Comparison of ENCODE assay signal across 1 cellular context in genomic region chr16:38941-39892, GRCh38.
A peak's percentile ranks its signal among the peaks of the same experiment; 100 is the strongest.
TF ChIP-seq lines count a peak whose summit lies in the region.

No MANE protein-coding gene starts in this region.

TF ChIP-seq in GM12878, 131 proteins besides CTCF, POLR2A, EP300 and RAD21 (continues in another document):
- TF ChIP-seq SIN3A (IDR thresholded peaks at IDR 0.05; ENCODE audit: low read depth, low read length): 0 out of 2 replicates have a peak, but pooled peaks have one; percentile 50
- no peak for TF ChIP-seq BCL11A (IDR thresholded peaks at IDR 0.05; ENCODE audit: low read depth, low read length)
- peak; percentile 34; the same call in 1 of the 2 replicates for TF ChIP-seq SPI1 (IDR thresholded peaks at IDR 0.05; ENCODE audit: borderline replicate concordance, insufficient read depth, low read depth, low read length)
- peak; percentile 70; the same call in 1 of the 2 replicates for TF ChIP-seq TCF3 (IDR thresholded peaks at IDR 0.05; ENCODE audit: borderline replicate concordance, insufficient read depth, low read depth, low read length)
- TF ChIP-seq NR2C1 (IDR thresholded peaks at IDR 0.05): no peak
- no peak for TF ChIP-seq IRF5 (IDR thresholded peaks at IDR 0.05; ENCODE audit: borderline replicate concordance)
- TF ChIP-seq, protein P1, sequence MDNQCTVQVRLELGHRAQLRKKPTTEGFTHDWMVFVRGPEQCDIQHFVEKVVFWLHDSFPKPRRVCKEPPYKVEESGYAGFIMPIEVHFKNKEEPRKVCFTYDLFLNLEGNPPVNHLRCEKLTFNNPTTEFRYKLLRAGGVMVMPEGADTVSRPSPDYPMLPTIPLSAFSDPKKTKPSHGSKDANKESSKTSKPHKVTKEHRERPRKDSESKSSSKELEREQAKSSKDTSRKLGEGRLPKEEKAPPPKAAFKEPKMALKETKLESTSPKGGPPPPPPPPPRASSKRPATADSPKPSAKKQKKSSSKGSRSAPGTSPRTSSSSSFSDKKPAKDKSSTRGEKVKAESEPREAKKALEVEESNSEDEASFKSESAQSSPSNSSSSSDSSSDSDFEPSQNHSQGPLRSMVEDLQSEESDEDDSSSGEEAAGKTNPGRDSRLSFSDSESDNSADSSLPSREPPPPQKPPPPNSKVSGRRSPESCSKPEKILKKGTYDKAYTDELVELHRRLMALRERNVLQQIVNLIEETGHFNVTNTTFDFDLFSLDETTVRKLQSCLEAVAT (IDR thresholded peaks at IDR 0.05): peak; percentile 24; the same call in 1 of the 2 replicates
- TF ChIP-seq POLR2AphosphoS2 (IDR thresholded peaks at IDR 0.05; ENCODE audit: low read depth, low read length): peak; percentile 24; the same call in 1 of the 2 replicates
- TF ChIP-seq MEF2B (IDR thresholded peaks at IDR 0.05; ENCODE audit: partially characterized antibody, poor library complexity, severe bottlenecking): peak; percentile 74
- peak; percentile 86 for TF ChIP-seq IKZF1 (conservative IDR thresholded peaks at IDR 0.05)
- TF ChIP-seq, protein P2, sequence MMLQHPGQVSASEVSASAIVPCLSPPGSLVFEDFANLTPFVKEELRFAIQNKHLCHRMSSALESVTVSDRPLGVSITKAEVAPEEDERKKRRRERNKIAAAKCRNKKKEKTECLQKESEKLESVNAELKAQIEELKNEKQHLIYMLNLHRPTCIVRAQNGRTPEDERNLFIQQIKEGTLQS (IDR thresholded peaks at IDR 0.05; ENCODE audit: borderline replicate concordance, extremely low read depth, low read depth, low read length): no peak
- TF ChIP-seq TCF12 (IDR thresholded peaks at IDR 0.05; ENCODE audit: low read depth, low read length): peak; percentile 95
- no peak for TF ChIP-seq NFXL1 (IDR thresholded peaks at IDR 0.05; ENCODE audit: borderline replicate concordance)
- TF ChIP-seq, protein P3, sequence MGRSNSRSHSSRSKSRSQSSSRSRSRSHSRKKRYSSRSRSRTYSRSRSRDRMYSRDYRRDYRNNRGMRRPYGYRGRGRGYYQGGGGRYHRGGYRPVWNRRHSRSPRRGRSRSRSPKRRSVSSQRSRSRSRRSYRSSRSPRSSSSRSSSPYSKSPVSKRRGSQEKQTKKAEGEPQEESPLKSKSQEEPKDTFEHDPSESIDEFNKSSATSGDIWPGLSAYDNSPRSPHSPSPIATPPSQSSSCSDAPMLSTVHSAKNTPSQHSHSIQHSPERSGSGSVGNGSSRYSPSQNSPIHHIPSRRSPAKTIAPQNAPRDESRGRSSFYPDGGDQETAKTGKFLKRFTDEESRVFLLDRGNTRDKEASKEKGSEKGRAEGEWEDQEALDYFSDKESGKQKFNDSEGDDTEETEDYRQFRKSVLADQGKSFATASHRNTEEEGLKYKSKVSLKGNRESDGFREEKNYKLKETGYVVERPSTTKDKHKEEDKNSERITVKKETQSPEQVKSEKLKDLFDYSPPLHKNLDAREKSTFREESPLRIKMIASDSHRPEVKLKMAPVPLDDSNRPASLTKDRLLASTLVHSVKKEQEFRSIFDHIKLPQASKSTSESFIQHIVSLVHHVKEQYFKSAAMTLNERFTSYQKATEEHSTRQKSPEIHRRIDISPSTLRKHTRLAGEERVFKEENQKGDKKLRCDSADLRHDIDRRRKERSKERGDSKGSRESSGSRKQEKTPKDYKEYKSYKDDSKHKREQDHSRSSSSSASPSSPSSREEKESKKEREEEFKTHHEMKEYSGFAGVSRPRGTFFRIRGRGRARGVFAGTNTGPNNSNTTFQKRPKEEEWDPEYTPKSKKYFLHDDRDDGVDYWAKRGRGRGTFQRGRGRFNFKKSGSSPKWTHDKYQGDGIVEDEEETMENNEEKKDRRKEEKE (IDR thresholded peaks at IDR 0.05): no peak
- peak; percentile 94 for TF ChIP-seq CBFB (IDR thresholded peaks at IDR 0.05; ENCODE audit: low read depth)
- TF ChIP-seq MAX (IDR thresholded peaks at IDR 0.05; ENCODE audit: low read depth, low read length): peak; percentile 71; the same call in 1 of the 2 replicates
- TF ChIP-seq LARP7 (IDR thresholded peaks at IDR 0.05): peak; percentile 61; the same call in 1 of the 2 replicates
- no peak for TF ChIP-seq ZZZ3 (IDR thresholded peaks at IDR 0.05; ENCODE audit: control insufficient read depth, insufficient read length, low read depth)
- no peak for TF ChIP-seq JUND (IDR thresholded peaks at IDR 0.05; ENCODE audit: low read depth, low read length)
- TF ChIP-seq ZSCAN29 (IDR thresholded peaks at IDR 0.05): no peak
- peak; percentile 82 for TF ChIP-seq ATF7 (IDR thresholded peaks at IDR 0.05; ENCODE audit: low read depth)
- no peak for TF ChIP-seq YY1 (IDR thresholded peaks at IDR 0.05; ENCODE audit: low read depth, low read length)
- TF ChIP-seq MEF2A (IDR thresholded peaks at IDR 0.05; ENCODE audit: insufficient read depth, low read depth, low read length): 0 out of 2 replicates have a peak, but pooled peaks have one; percentile 34
- peak; percentile 61 for TF ChIP-seq RAD51 (IDR thresholded peaks at IDR 0.05)
- 0 out of 3 replicates have a peak, but pooled peaks of 1 of the 2 experiments have one; percentile 58 for TF ChIP-seq EGR1 (IDR thresholded peaks at IDR 0.05; ENCODE audit: borderline replicate concordance in 1 of 2, low read depth in 2 of 2, low read length in 2 of 2)
- TF ChIP-seq ZNF687 (IDR thresholded peaks at IDR 0.05): peak; percentile 91
- TF ChIP-seq, protein P4, sequence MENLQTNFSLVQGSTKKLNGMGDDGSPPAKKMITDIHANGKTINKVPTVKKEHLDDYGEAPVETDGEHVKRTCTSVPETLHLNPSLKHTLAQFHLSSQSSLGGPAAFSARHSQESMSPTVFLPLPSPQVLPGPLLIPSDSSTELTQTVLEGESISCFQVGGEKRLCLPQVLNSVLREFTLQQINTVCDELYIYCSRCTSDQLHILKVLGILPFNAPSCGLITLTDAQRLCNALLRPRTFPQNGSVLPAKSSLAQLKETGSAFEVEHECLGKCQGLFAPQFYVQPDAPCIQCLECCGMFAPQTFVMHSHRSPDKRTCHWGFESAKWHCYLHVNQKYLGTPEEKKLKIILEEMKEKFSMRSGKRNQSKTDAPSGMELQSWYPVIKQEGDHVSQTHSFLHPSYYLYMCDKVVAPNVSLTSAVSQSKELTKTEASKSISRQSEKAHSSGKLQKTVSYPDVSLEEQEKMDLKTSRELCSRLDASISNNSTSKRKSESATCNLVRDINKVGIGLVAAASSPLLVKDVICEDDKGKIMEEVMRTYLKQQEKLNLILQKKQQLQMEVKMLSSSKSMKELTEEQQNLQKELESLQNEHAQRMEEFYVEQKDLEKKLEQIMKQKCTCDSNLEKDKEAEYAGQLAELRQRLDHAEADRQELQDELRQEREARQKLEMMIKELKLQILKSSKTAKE (IDR thresholded peaks at IDR 0.05; ENCODE audit: low read depth, poor library complexity, severe bottlenecking): peak; percentile 95
- peak; percentile 20 for TF ChIP-seq USF1 (IDR thresholded peaks at IDR 0.05; ENCODE audit: borderline replicate concordance, extremely low read length, insufficient read depth, low read depth, low read length)
- peak; percentile 51; the same call in 1 of the 2 replicates for TF ChIP-seq CREB1 (IDR thresholded peaks at IDR 0.05; ENCODE audit: low read depth)
- TF ChIP-seq TBL1XR1 (IDR thresholded peaks at IDR 0.05; ENCODE audit: low read depth, low read length): peak; percentile 44; the same call in 1 of the 2 replicates
- no peak for TF ChIP-seq CHD4 (IDR thresholded peaks at IDR 0.05)
- TF ChIP-seq ZNF384 (IDR thresholded peaks at IDR 0.05; ENCODE audit: borderline replicate concordance, low read depth, low read length): 0 out of 2 replicates have a peak, but pooled peaks have one; percentile 37
- peak; percentile 76 for TF ChIP-seq EED (IDR thresholded peaks at IDR 0.05; ENCODE audit: low read depth)
- peak; percentile 35; the same call in 1 of the 2 replicates for TF ChIP-seq TAF1 (IDR thresholded peaks at IDR 0.05; ENCODE audit: borderline replicate concordance, low read depth, low read length)
- no peak for TF ChIP-seq HCFC1 (IDR thresholded peaks at IDR 0.05; ENCODE audit: low read length)
- no peak for TF ChIP-seq PML (IDR thresholded peaks at IDR 0.05; ENCODE audit: low read length)
- TF ChIP-seq BACH1 (IDR thresholded peaks at IDR 0.05; ENCODE audit: borderline replicate concordance): peak; percentile 49; the same call in 1 of the 2 replicates
- peak; percentile 70 for TF ChIP-seq MXI1 (IDR thresholded peaks at IDR 0.05; ENCODE audit: low read depth, low read length)
- TF ChIP-seq, protein P5, sequence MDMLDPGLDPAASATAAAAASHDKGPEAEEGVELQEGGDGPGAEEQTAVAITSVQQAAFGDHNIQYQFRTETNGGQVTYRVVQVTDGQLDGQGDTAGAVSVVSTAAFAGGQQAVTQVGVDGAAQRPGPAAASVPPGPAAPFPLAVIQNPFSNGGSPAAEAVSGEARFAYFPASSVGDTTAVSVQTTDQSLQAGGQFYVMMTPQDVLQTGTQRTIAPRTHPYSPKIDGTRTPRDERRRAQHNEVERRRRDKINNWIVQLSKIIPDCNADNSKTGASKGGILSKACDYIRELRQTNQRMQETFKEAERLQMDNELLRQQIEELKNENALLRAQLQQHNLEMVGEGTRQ (IDR thresholded peaks at IDR 0.05; ENCODE audit: borderline replicate concordance, low read depth, low read length): no peak
- TF ChIP-seq NR2F1 (conservative IDR thresholded peaks at IDR 0.05): peak; percentile 77
- peak; percentile 57 for TF ChIP-seq SP1 (IDR thresholded peaks at IDR 0.05; ENCODE audit: low read depth, low read length)
- TF ChIP-seq BHLHE40 (IDR thresholded peaks at IDR 0.05; ENCODE audit: borderline replicate concordance in 1 of 2, low read depth in 2 of 2, low read length in 1 of 2): peak; percentile 78 to 90
- TF ChIP-seq PAX5 (IDR thresholded peaks at IDR 0.05; ENCODE audit: borderline replicate concordance, low read depth, low read length): peak; percentile 71; the same call in 1 of the 2 replicates
- peak; percentile 96 for TF ChIP-seq RUNX3 (IDR thresholded peaks at IDR 0.05; ENCODE audit: low read length)
- TF ChIP-seq, protein P6, sequence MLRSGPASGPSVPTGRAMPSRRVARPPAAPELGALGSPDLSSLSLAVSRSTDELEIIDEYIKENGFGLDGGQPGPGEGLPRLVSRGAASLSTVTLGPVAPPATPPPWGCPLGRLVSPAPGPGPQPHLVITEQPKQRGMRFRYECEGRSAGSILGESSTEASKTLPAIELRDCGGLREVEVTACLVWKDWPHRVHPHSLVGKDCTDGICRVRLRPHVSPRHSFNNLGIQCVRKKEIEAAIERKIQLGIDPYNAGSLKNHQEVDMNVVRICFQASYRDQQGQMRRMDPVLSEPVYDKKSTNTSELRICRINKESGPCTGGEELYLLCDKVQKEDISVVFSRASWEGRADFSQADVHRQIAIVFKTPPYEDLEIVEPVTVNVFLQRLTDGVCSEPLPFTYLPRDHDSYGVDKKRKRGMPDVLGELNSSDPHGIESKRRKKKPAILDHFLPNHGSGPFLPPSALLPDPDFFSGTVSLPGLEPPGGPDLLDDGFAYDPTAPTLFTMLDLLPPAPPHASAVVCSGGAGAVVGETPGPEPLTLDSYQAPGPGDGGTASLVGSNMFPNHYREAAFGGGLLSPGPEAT (IDR thresholded peaks at IDR 0.05; ENCODE audit: low read depth): peak; percentile 69; the same call in 1 of the 2 replicates
